16 cellular contexts compared by ENCODE assay signal in genomic region chr22:20137113-20137512, GRCh38. TPM values are rescaled to one million over a fixed set of nuclear protein-coding genes. Genes with fewer than 3 reads are reported as not detected.
DNase-seq lines count a peak whose midpoint lies in the region; ATAC-seq and TF ChIP-seq lines count a peak whose summit lies in the region.
"Had no signal": no experiment of that assay in that cellular context is flagged by ENCODE, and none has a peak within 500 bp of the region (broad histone marks: within the 10 kb centered on the region; RNA-seq: fewer than 3 reads in every experiment).

No MANE protein-coding gene starts in this region.

- no peak for ATAC-seq in GM21576 (IDR thresholded peaks at IDR 0.05; ENCODE audit: unreplicated experiment)
- ATAC-seq: CD8-positive, alpha-beta T cell; GM23338 had no signal

- DNase-seq in HEK293T (ENCODE audit: extremely low spot score) (no peak), caudate nucleus (lab: John Stamatoyannopoulos, UW) (no peak), COLO668 (lab: John Stamatoyannopoulos, UW; ENCODE audit: unreplicated experiment) (no peak), transverse colon (no peak)
- DNase-seq: CD8-positive, alpha-beta T cell; KBM-7; NCI-H1092; NCI-H2227 treated with DMSO at 0.1 percent for 48 hours; NCI-H524 treated with DMSO at 0.1 percent for 48 hours; RPMI8226 had no signal

- in situ Hi-C loops in transverse colon (cut with MboI; ENCODE audit: low pct_ligation_motif_present in 1 of 4, low pct_unique_long_range_greater_than_20kb in 1 of 4, low sequenced_read_pairs in 3 of 4), result no loop called here

- H4K20me1 ChIP-seq in BLaER1, result peaks cover 98% of the 10 kb centered on the region

- H3K4me1 ChIP-seq in BLaER1, result peaks cover 80% of the 10 kb centered on the region
- H3K4me1 ChIP-seq in skeletal muscle tissue (ENCODE audit: control insufficient read depth in 3 of 3, insufficient read depth in 3 of 3, low read length in 3 of 3), result peaks cover 54 to 64% (median 62%) of the 10 kb centered on the region in 3 donors
- peaks cover 24 to 45% (median 32%) of the 10 kb centered on the region in 4 donors for H3K4me1 ChIP-seq in transverse colon

- H3K4me2 ChIP-seq in BLaER1, result peak overlapping the region; percentile 99
- H3K4me2 ChIP-seq: GM23338 had no signal

- POLR2A ChIA-PET in HEK293T (lab: Yijun Ruan, JAX), result no interaction called here

- CTCF ChIA-PET in HEK293T (lab: Yijun Ruan, JAX), result no interaction called here

- H3K4me3 ChIP-seq in BLaER1, result no peak overlapping the region; the same call in 1 of the 2 replicates
- peak overlapping the region in 1 of 3 donors; percentile 25 for H3K4me3 ChIP-seq in skeletal muscle tissue (ENCODE audit: low read length in 3 of 3)
- H3K4me3 ChIP-seq in transverse colon, result no peak overlapping the region
- H3K4me3 ChIP-seq: GM23338 had no signal

- TF ChIP-seq POLR2A in transverse colon (IDR thresholded peaks at IDR 0.05), result no peak

- H3K27me3 ChIP-seq in BLaER1 (no peaks in the 10 kb centered on the region), skeletal muscle tissue (ENCODE audit: control insufficient read depth in 3 of 3, insufficient read depth in 3 of 3, low read length in 3 of 3) (no peaks in the 10 kb centered on the region), transverse colon (no peaks in the 10 kb centered on the region)

- peak overlapping the region; percentile 44; the same call in 1 of the 2 replicates for H3K9ac ChIP-seq in BLaER1
- peak overlapping the region; percentile 42 to 76 (median 51) for H3K9ac ChIP-seq in skeletal muscle tissue (ENCODE audit: low read depth in 1 of 3, low read length in 3 of 3)

- intact Hi-C loops in transverse colon (cut with DNase I; ENCODE audit: low total_unique reads), result no loop called here

- TF ChIP-seq CTCF in transverse colon (IDR thresholded peaks at IDR 0.05), result no peak

- H3K36me3 ChIP-seq in BLaER1 (peaks cover 33% of the 10 kb centered on the region), skeletal muscle tissue (ENCODE audit: control insufficient read depth in 3 of 3, insufficient read depth in 3 of 3, low read length in 3 of 3) (peaks cover 7 to 15% (median 8%) of the 10 kb centered on the region in 3 donors), transverse colon (no peaks in the 10 kb centered on the region)

- H3K9me3 ChIP-seq in BLaER1, result no peaks in the 10 kb centered on the region
- no peaks in the 10 kb centered on the region for H3K9me3 ChIP-seq in skeletal muscle tissue (ENCODE audit: control insufficient read depth in 3 of 3, low read length in 3 of 3)
- no peaks in the 10 kb centered on the region for H3K9me3 ChIP-seq in transverse colon

- WGBS in transverse colon (ENCODE audit: low coverage in 1 of 2), 2 donors, result 83% methylated on average over 7 of the region's 13 CpGs; no CpG with 5 or more reads in 1 of the 2 donors

- H3K27ac ChIP-seq in BLaER1, result peak overlapping the region; percentile 66
- peak overlapping the region; percentile 40 for H3K27ac ChIP-seq in caudate nucleus (ENCODE audit: low read depth, low read length)
- H3K27ac ChIP-seq in skeletal muscle tissue (ENCODE audit: low read depth, low read length), result peak overlapping the region; percentile 64
- H3K27ac ChIP-seq in transverse colon, result peak overlapping the region in 1 of 4 donors; percentile 4

- TF ChIP-seq EP300 in transverse colon (IDR thresholded peaks at IDR 0.05; ENCODE audit: low read depth), result no peak

TF ChIP-seq in HEK293T, 16 proteins besides CTCF, POLR2A, EP300 and RAD21:
- TF ChIP-seq HDGF (IDR thresholded peaks at IDR 0.05; ENCODE audit: borderline replicate concordance) (peak; percentile 35; the same call in 1 of the 2 replicates), LEF1 (IDR thresholded peaks at IDR 0.05; ENCODE audit: borderline replicate concordance) (no peak)

RNA-seq across cellular contexts. Expression of gene ZDHHC8, which starts 5.5 kb away (rescaled TPM):
- total RNA-seq in skeletal muscle tissue (3.1 TPM), transverse colon (10 to 100 TPM; 14.7 to 56.5 (median 17.1) TPM)

RNA-seq across cellular contexts. Expression of gene CCDC188, which starts 13.7 kb away (rescaled TPM):
- total RNA-seq in skeletal muscle tissue (not detected), transverse colon (under 1 TPM in 1 of 4 donors, not detected in 3; 0.41 TPM)
- total RNA-seq: B cell; CD8-positive, alpha-beta T cell; GM23338; OCI-LY7 had no signal

RNA-seq across cellular contexts. Expression of gene TRMT2A, which starts 20.1 kb away (rescaled TPM):
- total RNA-seq in skeletal muscle tissue (31.8 TPM), transverse colon (10 to 100 TPM; 38.6 to 77.4 (median 46.5) TPM)

RNA-seq across cellular contexts. Expression of gene RANBP1, which starts 21.2 kb away (rescaled TPM):
- total RNA-seq in skeletal muscle tissue (85.1 TPM), transverse colon (100 to 1,000 TPM in 3 of 4 donors, 10 to 100 TPM in 1; 45.6 to 128 (median 106) TPM)

RNA-seq across cellular contexts. Expression of gene DGCR8, which starts 57.1 kb away (rescaled TPM):
- total RNA-seq in skeletal muscle tissue (38.1 TPM), transverse colon (100 to 1,000 TPM in 1 of 4 donors, 10 to 100 TPM in 3; 34.3 to 182 (median 64.7) TPM)
